ENCODE assay signal across 1 cellular context in genomic region chr2:106566484-106566883, GRCh38.
TF ChIP-seq lines count a peak whose summit lies in the region.

No MANE protein-coding gene starts in this region.

TF ChIP-seq in HepG2, 621 proteins besides CTCF, POLR2A, EP300 and RAD21:
- peak; percentile 75 for TF ChIP-seq HNRNPK (IDR thresholded peaks at IDR 0.05; ENCODE audit: low read depth, low read length, poor library complexity, severe bottlenecking)
TF ChIP-seq in HepG2: peak in this region for 1; not testable (repeated sequence) for 620.
